Comparison of ENCODE assay signal across 17 cellular contexts in genomic region chr1:27086628-27087027, GRCh38.
"Had no signal": no experiment of that assay in that cellular context is flagged by ENCODE, and none has a peak within 500 bp of the region (broad histone marks: within the 10 kb centered on the region; RNA-seq: fewer than 3 reads in every experiment).

No MANE protein-coding gene starts in this region.

- H3K9me3 ChIP-seq: colonic mucosa, SJSA1 had no signal

- H3K27ac Mint-ChIP-seq: activated naive CD4-positive, alpha-beta T cell treated with anti-CD3 and anti-CD28 coated beads for 36 hours; activated T-helper 17 cell treated with anti-CD3 and anti-CD28 coated beads, Interleukin-2, amount 50 U/mL, for 72 hours had no signal

- H3K4me3 Mint-ChIP-seq: activated naive CD4-positive, alpha-beta T cell treated with anti-CD3 and anti-CD28 coated beads for 36 hours; activated T-helper 17 cell treated with anti-CD3 and anti-CD28 coated beads, Interleukin-2, amount 50 U/mL, for 72 hours had no signal

- H3K4me1 ChIP-seq: colonic mucosa, right atrium auricular region, SJSA1, tibial artery had no signal

- H3K9me3 Mint-ChIP-seq: activated T-helper 17 cell treated with anti-CD3 and anti-CD28 coated beads, Interleukin-2, amount 50 U/mL, for 72 hours had no signal

- H3K36me3 ChIP-seq: colonic mucosa, right atrium auricular region, SJSA1, tibial artery had no signal

- H3K4me3 ChIP-seq: colonic mucosa, lung, right atrium auricular region, SJSA1, skin epidermis, tibial artery had no signal

- H3K27me3 ChIP-seq: colonic mucosa, right atrium auricular region, SJSA1 had no signal

- ATAC-seq: activated CD4-positive, CD25-positive, alpha-beta regulatory T cell treated with anti-CD3 and anti-CD28 coated beads, Interleukin-2, amount 50 U/mL, for 24 hours; activated T-helper 17 cell treated with anti-CD3 and anti-CD28 coated beads, Interleukin-2, amount 50 U/mL, for 72 hours had no signal

- H3K27ac ChIP-seq: colonic mucosa, right atrium auricular region, SJSA1, skin epidermis, tibial artery had no signal

- DNase-seq: activated naive CD4-positive, alpha-beta T cell treated with anti-CD3 and anti-CD28 coated beads for 36 hours; amniotic stem cell; colonic mucosa; naive B cell; nucleus accumbens; stimulated activated CD4-positive, alpha-beta T cell treated with anti-CD3 and anti-CD28 coated beads, Interleukin-15, amount 100 ng/mL, for 24 hours; stimulated activated CD4-positive, alpha-beta T cell treated with anti-CD3 and anti-CD28 coated beads, Interleukin-4, amount 100 ng/mL, for 1 hour; stimulated activated naive CD4-positive, alpha-beta T cell; SW 1271; T1000; tibial artery had no signal
